Comparison of ENCODE assay signal across 13 cellular contexts in the genomic region with DNA sequence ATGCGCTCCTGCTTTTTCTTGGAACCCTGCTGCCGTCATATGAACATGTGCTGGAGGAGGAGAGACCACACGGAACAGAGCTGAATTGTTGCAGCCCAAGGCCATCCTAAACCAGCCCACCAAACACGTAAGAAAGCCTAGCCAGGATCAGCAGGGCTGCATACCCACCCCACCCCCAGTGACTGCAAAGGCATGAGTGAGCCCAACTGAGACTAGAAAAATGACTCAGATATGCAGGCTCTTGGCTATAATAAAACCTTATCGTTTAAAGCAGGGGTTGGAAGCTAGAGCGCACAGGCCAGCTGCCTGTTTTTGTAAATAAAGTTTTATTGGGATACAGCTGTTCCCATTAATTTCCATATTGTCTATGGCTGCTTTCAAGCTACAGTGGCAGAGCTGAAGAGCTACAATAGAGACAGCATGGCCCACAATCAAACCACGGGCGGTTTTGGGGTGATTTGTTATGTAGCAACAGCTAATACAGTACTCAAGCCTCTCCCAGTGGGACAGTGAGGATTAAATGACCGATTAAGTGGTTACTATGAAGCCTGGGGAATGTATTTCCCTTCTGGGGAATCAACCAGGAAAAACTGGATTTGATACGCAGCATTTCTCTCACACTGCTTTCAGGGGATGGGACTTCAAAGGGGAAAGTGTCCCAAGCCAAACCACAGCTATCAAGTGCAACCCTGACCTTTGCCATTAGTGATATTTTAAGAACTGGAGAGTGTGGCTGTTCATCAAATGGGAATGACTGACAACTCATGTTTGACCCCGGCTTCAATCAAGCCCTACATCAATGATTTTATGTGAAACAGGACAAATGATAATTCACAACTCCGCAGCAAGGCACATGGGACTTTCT. TPM values are rescaled to one million over a fixed set of nuclear protein-coding genes. Genes with fewer than 3 reads are reported as not detected.
DNase-seq lines count a peak whose midpoint lies in the region; ATAC-seq, FAIRE-seq and TF ChIP-seq lines count a peak whose summit lies in the region.
"Had no signal": no experiment of that assay in that cellular context is flagged by ENCODE, and none has a peak within 500 bp of the region (broad histone marks: within the 10 kb centered on the region; RNA-seq: fewer than 3 reads in every experiment).

No MANE protein-coding gene starts in this region.

- H3K4me3 ChIP-seq in HepG2 (replicated peaks in 1 of 3; ENCODE audit: insufficient read depth in 1 of 3, low read depth in 2 of 3, low read length in 3 of 3) (peak overlapping the region; percentile 82 to 96 (median 95); a peak in 5 of 6 replicates), right lobe of liver (no peak overlapping the region), K562 (no peak overlapping the region), liver (ENCODE audit: low read depth in 1 of 3, low read length in 3 of 3) (no peak overlapping the region), upper lobe of left lung (no peak overlapping the region)
- H3K4me3 ChIP-seq: colonic mucosa, skin epidermis had no signal

- H3K79me2 ChIP-seq in HepG2 (ENCODE audit: insufficient read depth, low read length) = peaks cover 99% of the 10 kb centered on the region
- peaks cover 73% of the 10 kb centered on the region for H3K79me2 ChIP-seq in K562 (ENCODE audit: control insufficient read depth, insufficient read depth, low read length)

- FAIRE-seq in HepG2 (lab: Jason Lieb, UNC) (peak; percentile 86), K562 (lab: Jason Lieb, UNC) (peak; percentile 75), frontal cortex (lab: Jason Lieb, UNC) (no peak)
- FAIRE-seq: GM12892 had no signal

- H3K9me3 ChIP-seq in HepG2 (ENCODE audit: low read length) (no peaks in the 10 kb centered on the region), right lobe of liver (no peaks in the 10 kb centered on the region), K562 (replicated peaks; ENCODE audit: control insufficient read depth, insufficient read depth, low read depth, low read length) (no peaks in the 10 kb centered on the region), liver (ENCODE audit: control insufficient read depth in 4 of 4, low read length in 3 of 4) (no peaks in the 10 kb centered on the region), upper lobe of left lung (no peaks in the 10 kb centered on the region)
- H3K9me3 ChIP-seq: colonic mucosa had no signal

- no peak overlapping the region for H2AFZ ChIP-seq in HepG2 (ENCODE audit: low read length)
- no peak overlapping the region for H2AFZ ChIP-seq in K562 (ENCODE audit: low read depth, low read length)

- no peak for TF ChIP-seq RAD21 in HepG2 (CRISPR knock-in tag; IDR thresholded peaks at IDR 0.05)
- TF ChIP-seq RAD21 in K562 (CRISPR knock-in tag; conservative IDR thresholded peaks at IDR 0.05 in 1 of 2, IDR thresholded peaks at IDR 0.05 in 1 of 2) = 0 out of 4 replicates have a peak, but pooled peaks of 1 of the 2 experiments have one; percentile 15
- no peak for TF ChIP-seq RAD21 in liver (IDR thresholded peaks at IDR 0.05)

- H3K36me3 ChIP-seq in HepG2 (replicated peaks in 1 of 2; ENCODE audit: control insufficient read depth in 1 of 2, insufficient read depth in 2 of 2, low read length in 2 of 2) (peaks cover 5 to 40% of the 10 kb centered on the region in 2 experiments), right lobe of liver (no peaks in the 10 kb centered on the region), K562 (ENCODE audit: control insufficient read depth, insufficient read depth, low read length) (peaks cover 19% of the 10 kb centered on the region; the same call in 2 of the 3 replicates), liver (ENCODE audit: control insufficient read depth in 4 of 4, insufficient read depth in 3 of 4, low read depth in 1 of 4, low read length in 3 of 4) (peaks cover 0 to 2% (median 0%) of the 10 kb centered on the region in 4 donors), upper lobe of left lung (no peaks in the 10 kb centered on the region)
- H3K36me3 ChIP-seq: colonic mucosa had no signal

- peak overlapping the region; percentile 95 for H3K9ac ChIP-seq in HepG2 (ENCODE audit: insufficient read depth, low read depth, low read length)
- peak overlapping the region in 1 of 2 experiments; percentile 6; a peak in 1 of 4 replicates for H3K9ac ChIP-seq in K562 (ENCODE audit: insufficient read depth in 1 of 2, low read depth in 2 of 2, low read length in 2 of 2)
- no peak overlapping the region for H3K9ac ChIP-seq in liver (ENCODE audit: low read depth in 1 of 2, low read length in 2 of 2)

- TF ChIP-seq POLR2A in HepG2 (IDR thresholded peaks at IDR 0.05; ENCODE audit: insufficient read depth in 1 of 2, low read depth in 2 of 2, low read length in 2 of 2) = no peak
- TF ChIP-seq POLR2A in right lobe of liver (IDR thresholded peaks at IDR 0.05) = no peak
- TF ChIP-seq POLR2A in K562 (conservative IDR thresholded peaks at IDR 0.05) = no peak
- no peak for TF ChIP-seq POLR2A in upper lobe of left lung (IDR thresholded peaks at IDR 0.05)

- H3K9me1 ChIP-seq in K562 (ENCODE audit: control insufficient read depth, insufficient read depth, low read length) = peaks cover 8% of the 10 kb centered on the region

- in situ Hi-C loops in HepG2 (cut with HindIII; ENCODE audit: extremely low pct_ligation_motif_present, low pct_unique_long_range_greater_than_20kb) = no loop called here
- in situ Hi-C loops in K562 (cut with MboI) = no loop called here

- H3K27ac ChIP-seq in HepG2 (ENCODE audit: extremely low read length, insufficient read depth, low read length) = peak overlapping the region; percentile 83
- H3K27ac ChIP-seq in right lobe of liver = peak overlapping the region in 1 of 3 donors; percentile 13
- H3K27ac ChIP-seq in K562 (ENCODE audit: extremely low read depth, low read depth, low read length) = no peak overlapping the region
- peak overlapping the region; percentile 32 to 38 for H3K27ac ChIP-seq in liver (ENCODE audit: low read depth in 1 of 2, low read length in 2 of 2)
- peak overlapping the region in 3 of 4 donors; percentile 12 to 40 (median 26) for H3K27ac ChIP-seq in upper lobe of left lung
- H3K27ac ChIP-seq: colonic mucosa had no signal

- intact Hi-C loops in HepG2 (cut with micrococcal nuclease; ENCODE audit: unreplicated experiment) = loop anchor here (1.0 to 5.0 kb wide), 3 partner anchors 15 to 150 kb away; no protein-coding TSS in a partner anchor
- intact Hi-C loops in right lobe of liver (cut with DNase I) = loop anchor here (10.0 kb wide), 2 partner anchors 48 to 148 kb away; no protein-coding TSS in a partner anchor
- intact Hi-C loops in K562 (cut with micrococcal nuclease) = loop anchor here (2.0 to 10.0 kb wide), 3 partner anchors 16 to 318 kb away; a partner anchor contains a TSS

- H4K20me1 ChIP-seq in HepG2 (ENCODE audit: insufficient read depth, low read length) = peaks cover 38% of the 10 kb centered on the region
- H4K20me1 ChIP-seq in K562 (replicated peaks; ENCODE audit: control insufficient read depth, insufficient read depth, low read length) = peaks cover 65% of the 10 kb centered on the region

- TF ChIP-seq EP300 in HepG2 (IDR thresholded peaks at IDR 0.05; ENCODE audit: low read depth in 2 of 2, low read length in 2 of 2) (peak in 1 of 2 experiments; percentile 67; a peak in 2 of 4 replicates), HepG2 (CRISPR knock-in tag; IDR thresholded peaks at IDR 0.05; ENCODE audit: borderline replicate concordance) (peak; percentile 47; the same call in 1 of the 2 replicates), K562 (IDR thresholded peaks at IDR 0.05; ENCODE audit: low read length) (peak; percentile 65; the same call in 1 of the 2 replicates), upper lobe of left lung (IDR thresholded peaks at IDR 0.05) (no peak)

- 42% methylated on average over 12 of the region's 12 CpGs for WGBS in HepG2 (ENCODE audit: low lambda C conversion rate)
- 63% methylated on average over 11 of the region's 12 CpGs for WGBS in right lobe of liver (ENCODE audit: insufficient coverage, low coverage, low lambda C conversion rate, missing lambda C conversion rate)
- 32% methylated on average over 12 of the region's 12 CpGs for WGBS in K562 (ENCODE audit: insufficient coverage, low coverage, missing lambda C conversion rate)
- WGBS in liver = 81% methylated on average over 12 of the region's 12 CpGs
- WGBS in upper lobe of left lung, 2 donors = 82 to 87% methylated on average over 12 of the region's 12 CpGs

- CTCF ChIA-PET in HepG2 (lab: Yijun Ruan, JAX; ENCODE audit: low intra/inter-chr PET ratio, low total read pairs) = no interaction called here
- CTCF ChIA-PET in K562 (lab: Yijun Ruan, JAX; ENCODE audit: low intra/inter-chr PET ratio) = no interaction called here

- H3K4me1 ChIP-seq in HepG2 (ENCODE audit: insufficient read depth, low read length) = peaks cover 86% of the 10 kb centered on the region
- H3K4me1 ChIP-seq in right lobe of liver = peaks cover 0 to 85% (median 34%) of the 10 kb centered on the region in 4 donors
- H3K4me1 ChIP-seq in K562 (replicated peaks in 1 of 2; ENCODE audit: control insufficient read depth in 2 of 2, insufficient read depth in 2 of 2, low read length in 2 of 2) = peaks cover 51 to 66% of the 10 kb centered on the region in 2 experiments
- peaks cover 34 to 96% (median 78%) of the 10 kb centered on the region in 4 donors for H3K4me1 ChIP-seq in liver (ENCODE audit: control insufficient read depth in 4 of 4, insufficient read depth in 4 of 4, low read length in 3 of 4)
- H3K4me1 ChIP-seq in upper lobe of left lung = peaks cover 47 to 95% (median 66%) of the 10 kb centered on the region in 4 donors

- peak; percentile 10; the same call in 2 of the 3 replicates for ATAC-seq in HepG2
- no peak for ATAC-seq in right lobe of liver
- peak; percentile 56 for ATAC-seq in K562
- no peak for ATAC-seq in upper lobe of left lung (ENCODE audit: low FRiP score in 2 of 2)

- POLR2A ChIA-PET in HepG2 (lab: Yijun Ruan, JAX) = interaction anchor here (0.7 to 3.4 kb wide), 9 partner anchors 10 to 154 kb away, joined by 3 to 26 read pairs (median 4); no protein-coding TSS in a partner anchor
- POLR2A ChIA-PET in K562 (lab: Yijun Ruan, JAX) = interaction anchor here (1.0 to 5.2 kb wide), 7 partner anchors 10 to 154 kb away, joined by 3 to 45 read pairs (median 6); no protein-coding TSS in a partner anchor

- H3K27me3 ChIP-seq in HepG2 (ENCODE audit: control insufficient read depth in 1 of 2, insufficient read depth in 2 of 2, low read length in 2 of 2) (no peaks in the 10 kb centered on the region; a peak in 1 of 5 replicates), right lobe of liver (no peaks in the 10 kb centered on the region), K562 (ENCODE audit: control insufficient read depth in 2 of 2, insufficient read depth in 2 of 2, low read length in 2 of 2) (no peaks in the 10 kb centered on the region; a peak in 1 of 5 replicates), liver (ENCODE audit: control insufficient read depth in 4 of 4, insufficient read depth in 4 of 4, low read length in 3 of 4) (no peaks in the 10 kb centered on the region), upper lobe of left lung (no peaks in the 10 kb centered on the region)
- H3K27me3 ChIP-seq: colonic mucosa had no signal

- TF ChIP-seq CTCF in HepG2 (CRISPR knock-in tag; IDR thresholded peaks at IDR 0.05) = no peak
- no peak for TF ChIP-seq CTCF in right lobe of liver (IDR thresholded peaks at IDR 0.05)
- TF ChIP-seq CTCF in K562 (IDR thresholded peaks at IDR 0.05 in 2 of 3, conservative IDR thresholded peaks at IDR 0.05 in 1 of 3; ENCODE audit: insufficient read depth in 2 of 3, low read depth in 1 of 3, low read length in 3 of 3) = no peak
- no peak for TF ChIP-seq CTCF in liver (IDR thresholded peaks at IDR 0.05; ENCODE audit: low read depth, low read length, missing input control)
- no peak for TF ChIP-seq CTCF in upper lobe of left lung (IDR thresholded peaks at IDR 0.05)

- peak overlapping the region; percentile 91 for H3K4me2 ChIP-seq in HepG2 (ENCODE audit: low read depth, low read length)
- peak overlapping the region; percentile 43 for H3K4me2 ChIP-seq in K562 (ENCODE audit: insufficient read depth, low read length)

- DNase-seq in HepG2 (ENCODE audit: low spot score) = peak; percentile 87
- no peak for DNase-seq in right lobe of liver
- peak; percentile 63 to 81 (median 71) for DNase-seq in K562 (ENCODE audit: extremely low read depth in 1 of 4, low spot score in 3 of 4)
- no peak for DNase-seq in upper lobe of left lung
- no peak for DNase-seq in frontal cortex (ENCODE audit: low spot score in 2 of 2)
- no peak for DNase-seq in activated CD4-positive, CD25-positive, alpha-beta regulatory T cell treated with anti-CD3 and anti-CD28 coated beads, Interleukin-2, amount 50 U/mL, for 72 hours
- no peak for DNase-seq in activated CD4-positive, alpha-beta T cell treated with anti-CD3 and anti-CD28 coated beads, Interleukin-2, amount 50 U/mL, for 1 hour
- DNase-seq: C1 segment of cervical spinal cord, colonic mucosa, NCI-H1436 had no signal

- BruUV-seq in HepG2 (replicated peaks; lab: Mats Ljungman, UMichigan) = no TSS peak
- no TSS peak for BruUV-seq in K562 (replicated peaks; lab: Mats Ljungman, UMichigan)

RNA-seq across cellular contexts. Expression of a gene that starts 6.3 kb away (rescaled TPM):
- total RNA-seq in HepG2 (2016; rRNA removed; fragmentation: Illumina TruSeq; extraction: Trizol) (14.7 and 19.4 TPM in 2 replicates), right lobe of liver (10 to 100 TPM; 12.0 to 43.1 (median 21.9) TPM), K562 (2014; rRNA removed) (11.7 and 12.8 TPM in 2 replicates), K562 (2014; rRNA removed; fragmentation: Illumina TruSeq; extraction: Trizol) (3.8 and 4.0 TPM in 2 replicates), K562 (2015; rRNA removed; fragmentation: Illumina TruSeq; extraction: Trizol) (5.1 and 5.3 TPM in 2 replicates), K562 (2021) (15.4 and 16.0 TPM in 2 replicates), liver (10 to 100 TPM in 1 of 2 donors, 1 to 10 TPM in 1; 3.4 to 17.3 TPM), upper lobe of left lung (10 to 100 TPM; 29.3 to 51.2 (median 33.3) TPM), frontal cortex (12.2 TPM)
- 7.3 and 8.2 TPM in 2 replicates for total RNA-seq in HepG2 (2016; cell fraction: cytosol; rRNA removed; fragmentation: Illumina TruSeq; extraction: Trizol; ENCODE audit: low read depth)
- total RNA-seq in HepG2 (2016; cell fraction: insoluble cytoplasmic fraction; rRNA removed; fragmentation: Illumina TruSeq; extraction: Trizol) = 12.9 and 18.0 TPM in 2 replicates
- 16.0 and 20.4 TPM in 2 replicates for total RNA-seq in HepG2 (2016; cell fraction: membrane; rRNA removed; fragmentation: Illumina TruSeq; extraction: Trizol)
- 12.0 and 14.5 TPM in 2 replicates for total RNA-seq in HepG2 (2016; cell fraction: nucleus; rRNA removed; fragmentation: Illumina TruSeq; extraction: Trizol)
- polyA plus RNA-seq in HepG2 (2011; rRNA removed) (20.7 and 25.3 TPM in 2 replicates), K562 (2011; rRNA removed) (3.4 and 5.1 TPM in 2 replicates), K562 (2014; fragmentation: Illumina TruSeq; extraction: Trizol) (9.6 TPM in 2 replicates), K562 (2014; fragmentation: Nextera tagmentation; extraction: Ambion mirVana) (1 to 10 TPM in 1 of 2 experiments, under 1 TPM in 1; 0.78 to 1.0 TPM), K562 (2014; rRNA removed) (6.0 and 7.5 TPM in 2 replicates), liver (10 to 100 TPM in 1 of 2 donors, 1 to 10 TPM in 1; 3.6 to 10.4 TPM)
- 19.8 and 24.1 TPM in 2 replicates for polyA plus RNA-seq in HepG2 (2011; cell fraction: cytosol; rRNA removed)
- polyA plus RNA-seq in HepG2 (2011; cell fraction: nucleus; rRNA removed) = 26.3 and 29.8 TPM in 2 replicates
- polyA plus RNA-seq in HepG2 (2012) = 16.2 and 22.8 TPM in 2 replicates
- polyA plus RNA-seq in HepG2 (2016; cell fraction: cytosol; fragmentation: Illumina TruSeq; extraction: Trizol; ENCODE audit: low read depth) = 9.0 and 11.2 TPM in 2 replicates
- polyA plus RNA-seq in HepG2 (2016; cell fraction: insoluble cytoplasmic fraction; fragmentation: Illumina TruSeq; extraction: Trizol; ENCODE audit: low read depth) = 21.3 and 23.2 TPM in 2 replicates
- 18.0 and 21.9 TPM in 2 replicates for polyA plus RNA-seq in HepG2 (2016; cell fraction: membrane; fragmentation: Illumina TruSeq; extraction: Trizol; ENCODE audit: low read depth)
- 17.6 and 17.8 TPM in 2 replicates for polyA plus RNA-seq in HepG2 (2016; cell fraction: nucleus; fragmentation: Illumina TruSeq; extraction: Trizol; ENCODE audit: insufficient read depth, low read depth)
- polyA minus RNA-seq in HepG2 (2011; rRNA and poly(A)+ RNA removed; ENCODE audit: low replicate concordance) = 8.6 and 37.7 TPM in 2 replicates
- polyA minus RNA-seq in HepG2 (2011; cell fraction: cytosol; rRNA and poly(A)+ RNA removed) = 28.1 and 28.8 TPM in 2 replicates
- polyA minus RNA-seq in HepG2 (2011; cell fraction: nucleus; rRNA and poly(A)+ RNA removed) = 42.1 and 49.2 TPM in 2 replicates
- total RNA-seq in K562 (2011; cell fraction: chromatin; rRNA removed; ENCODE audit: low replicate concordance) = 6.5 and 13.7 TPM in 2 replicates
- total RNA-seq in K562 (2011; cell fraction: nucleolus; rRNA removed) = 10.4 and 10.7 TPM in 2 replicates
- total RNA-seq in K562 (2011; cell fraction: nucleoplasm; rRNA removed) = 6.3 and 8.7 TPM in 2 replicates
- polyA plus RNA-seq in K562 (2011; cell fraction: cytosol; rRNA removed) = 4.1 and 8.5 TPM in 2 replicates
- 4.9 and 8.5 TPM in 2 replicates for polyA plus RNA-seq in K562 (2011; cell fraction: nucleus; rRNA removed)
- polyA plus RNA-seq in K562 (2012) = 8.2 and 8.9 TPM in 2 replicates
- 4.6 and 5.7 TPM in 2 replicates for polyA minus RNA-seq in K562 (2011; rRNA and poly(A)+ RNA removed)
- 7.4 and 12.6 TPM in 2 replicates for polyA minus RNA-seq in K562 (2011; cell fraction: cytosol; rRNA and poly(A)+ RNA removed)
- polyA minus RNA-seq in K562 (2011; cell fraction: nucleus; rRNA and poly(A)+ RNA removed) = 6.3 and 6.4 TPM in 2 replicates

Comparison
In these comparisons a context has a peak if more than half of its experiments do, and no peak if none do; other contexts are left out.
1. ATAC-seq: peak in HepG2 (single experiment) and K562 (single experiment); none in right lobe of liver (0 of 4) and upper lobe of left lung (0 of 2).
2. DNase-seq: peak in HepG2 (single experiment) and K562 (4 of 4); none in right lobe of liver (0 of 3), upper lobe of left lung (0 of 2), frontal cortex (0 of 2), activated CD4-positive, CD25-positive, alpha-beta regulatory T cell treated with anti-CD3 and anti-CD28 coated beads, Interleukin-2, amount 50 U/mL, for 72 hours (single experiment) and activated CD4-positive, alpha-beta T cell treated with anti-CD3 and anti-CD28 coated beads, Interleukin-2, amount 50 U/mL, for 1 hour (single experiment).
3. H3K4me3 ChIP-seq: peak in HepG2 (3 of 3); none in right lobe of liver (0 of 3), K562 (single experiment), liver (0 of 3) and upper lobe of left lung (0 of 4).